In genomic region chr9:78462616-78463015, GRCh38 we compare ENCODE assay signal across 23 cellular contexts.
DNase-seq lines count a peak whose midpoint lies in the region; ATAC-seq and TF ChIP-seq lines count a peak whose summit lies in the region.
"Had no signal": no experiment of that assay in that cellular context is flagged by ENCODE, and none has a peak within 500 bp of the region (broad histone marks: within the 10 kb centered on the region; RNA-seq: fewer than 3 reads in every experiment).

No MANE protein-coding gene starts in this region.

- no peaks in the 10 kb centered on the region for H3K9me3 ChIP-seq in adipocyte (ENCODE audit: control insufficient read depth, low read length)
- H3K9me3 ChIP-seq: Caco-2, testis, vagina had no signal

- no peak for TF ChIP-seq CTCF in kidney epithelial cell (IDR thresholded peaks at IDR 0.05; ENCODE audit: insufficient read depth, low read length, poor library complexity, severe bottlenecking)

- H3K27me3 ChIP-seq in adipocyte (replicated peaks; ENCODE audit: control insufficient read depth, insufficient read depth, low read length) (no peaks in the 10 kb centered on the region), kidney epithelial cell (ENCODE audit: control insufficient read depth, insufficient read depth, low read length) (no peaks in the 10 kb centered on the region)
- H3K27me3 ChIP-seq: testis, vagina had no signal

- H3K9ac ChIP-seq in adipocyte (ENCODE audit: low read length): no peak overlapping the region

- H3K4me3 ChIP-seq in adipocyte (ENCODE audit: low read length) (no peak overlapping the region), kidney epithelial cell (ENCODE audit: low read depth, low read length) (no peak overlapping the region)
- H3K4me3 ChIP-seq: testis, vagina had no signal

- H3K36me3 ChIP-seq in adipocyte (ENCODE audit: control insufficient read depth, insufficient read depth, low read length, severe bottlenecking): no peaks in the 10 kb centered on the region
- no peaks in the 10 kb centered on the region for H3K36me3 ChIP-seq in kidney epithelial cell (ENCODE audit: control insufficient read depth, insufficient read depth, low read length)
- H3K36me3 ChIP-seq: vagina had no signal

- DNase-seq in AG08396 (ENCODE audit: low spot score) (peak; percentile 21), HCEC 1CT (peak; percentile 61), adipocyte (ENCODE audit: low read depth) (peak; percentile 15), kidney epithelial cell (ENCODE audit: low read depth) (peak; percentile 21), pons (ENCODE audit: low spot score) (no peak), foreskin melanocyte (no peak), retina (no peak)
- DNase-seq: activated CD4-positive, alpha-beta T cell treated with anti-CD3 and anti-CD28 coated beads for 4 hours; activated CD8-positive, alpha-beta memory T cell treated with anti-CD3 and anti-CD28 coated beads for 24 hours; activated T-cell treated with anti-CD3 and anti-CD28 coated beads, Interleukin-2, amount 50 U/mL, for 24 hours; C1 segment of cervical spinal cord; Caco-2; DMS79 treated with DMSO at 0.1 percent for 48 hours; head of caudate nucleus; left cardiac atrium; NCI-H1694 treated with DMSO at 0.1 percent for 48 hours; NCI-H2171; NCI-H524; SHP77 treated with DMSO at 0.1 percent for 48 hours; stimulated activated naive CD4-positive, alpha-beta T cell treated with Interleukin-2 at 50 U/mL for 16 hours; testis had no signal

- H3K4me1 ChIP-seq in adipocyte (ENCODE audit: control insufficient read depth, insufficient read depth, low read length): no peaks in the 10 kb centered on the region
- H3K4me1 ChIP-seq: Caco-2, testis, vagina had no signal

- ATAC-seq in GM19324 (IDR thresholded peaks at IDR 0.05; ENCODE audit: low FRiP score, unreplicated experiment): no peak
- ATAC-seq: left cardiac atrium had no signal

Comparison
In these comparisons a context has a peak if more than half of its experiments do, and no peak if none do; other contexts are left out.
1. DNase-seq: peak in AG08396 (single experiment), HCEC 1CT (single experiment), adipocyte (single experiment) and kidney epithelial cell (single experiment); none in pons (single experiment), foreskin melanocyte (single experiment) and retina (single experiment).